15 cellular contexts compared by ENCODE assay signal in genomic region chr15:48370460-48370859, GRCh38. TPM values are rescaled to one million over a fixed set of nuclear protein-coding genes. Genes with fewer than 3 reads are reported as not detected.
DNase-seq lines count a peak whose midpoint lies in the region; ATAC-seq, FAIRE-seq and TF ChIP-seq lines count a peak whose summit lies in the region.
"Had no signal": no experiment of that assay in that cellular context is flagged by ENCODE, and none has a peak within 500 bp of the region (broad histone marks: within the 10 kb centered on the region; RNA-seq: fewer than 3 reads in every experiment).

No MANE protein-coding gene starts in this region.

- H3K27ac Mint-ChIP-seq in MCF 10A (ENCODE audit: low read depth, unreplicated experiment), result no peak overlapping the region
- H3K27ac Mint-ChIP-seq: activated naive CD8-positive, alpha-beta T cell treated with anti-CD3 and anti-CD28 coated beads, Interleukin-2, amount 50 U/mL, for 24 hours; immature natural killer cell; T-helper 17 cell had no signal

- intact Hi-C loops in MCF 10A (cut with micrococcal nuclease), result no loop called here
- intact Hi-C loops in breast epithelium (cut with DNase I; ENCODE audit: low total_unique reads), result loop anchor here (5.0 kb wide), 1 partner anchor 1588 kb away; no protein-coding TSS in a partner anchor

- DNase-seq in MCF 10A (ENCODE audit: unreplicated experiment), result peak; percentile 81
- no peak for DNase-seq in breast epithelium (ENCODE audit: low spot score in 2 of 2)
- DNase-seq in SW480 (ENCODE audit: low spot score), result peak; percentile 61
- DNase-seq in fibroblast of mammary gland (ENCODE audit: low read depth), result peak; percentile 97
- no peak for DNase-seq in Kasumi-1 (lab: John Stamatoyannopoulos, UW)
- no peak for DNase-seq in hepatic stellate cell (ENCODE audit: low spot score)
- no peak for DNase-seq in small intestine
- DNase-seq: activated CD4-positive, alpha-beta T cell treated with anti-CD3 and anti-CD28 coated beads for 48 hours; activated naive CD8-positive, alpha-beta T cell treated with anti-CD3 and anti-CD28 coated beads, Interleukin-2, amount 50 U/mL, for 24 hours; activated T-cell treated with anti-CD3 and anti-CD28 coated beads, Interleukin-2, amount 50 U/mL, for 1 hour; immature natural killer cell; occipital lobe; spleen; T-helper 17 cell had no signal

- H3K27me3 Mint-ChIP-seq in MCF 10A (ENCODE audit: insufficient read depth, unreplicated experiment), result no peaks in the 10 kb centered on the region

- no peak overlapping the region for H3K4me3 Mint-ChIP-seq in MCF 10A (ENCODE audit: unreplicated experiment)
- H3K4me3 Mint-ChIP-seq: activated naive CD8-positive, alpha-beta T cell treated with anti-CD3 and anti-CD28 coated beads, Interleukin-2, amount 50 U/mL, for 24 hours; immature natural killer cell; T-helper 17 cell had no signal

- no peak for ATAC-seq in HG03457 (IDR thresholded peaks at IDR 0.05; ENCODE audit: unreplicated experiment)
- ATAC-seq: activated naive CD8-positive, alpha-beta T cell treated with anti-CD3 and anti-CD28 coated beads, Interleukin-2, amount 50 U/mL, for 24 hours; T-helper 17 cell had no signal

- CTCF ChIA-PET in MCF 10A (lab: Yijun Ruan, JAX), result interaction anchor here (5.2 kb wide), 1 partner anchor 13 kb away, joined by 26 read pairs; no protein-coding TSS in a partner anchor

- TF ChIP-seq POLR2A in breast epithelium (IDR thresholded peaks at IDR 0.05), result no peak

- H3K27ac ChIP-seq in breast epithelium, result no peak overlapping the region
- H3K27ac ChIP-seq in small intestine (ENCODE audit: low read depth in 1 of 2, low read length in 1 of 2), result no peak overlapping the region
- H3K27ac ChIP-seq: spleen had no signal

- TF ChIP-seq CTCF in MCF 10A (IDR thresholded peaks at IDR 0.05; ENCODE audit: unreplicated experiment) (no peak), breast epithelium (IDR thresholded peaks at IDR 0.05) (no peak), fibroblast of mammary gland (conservative IDR thresholded peaks at IDR 0.05; ENCODE audit: control insufficient read depth, insufficient read depth, low read depth, low read length) (no peak)

- H3K36me3 ChIP-seq in breast epithelium, result no peaks in the 10 kb centered on the region
- no peaks in the 10 kb centered on the region for H3K36me3 ChIP-seq in small intestine (ENCODE audit: control insufficient read depth in 2 of 2, insufficient read depth in 2 of 2, low read length in 2 of 2)
- H3K36me3 ChIP-seq: spleen had no signal

- no TSS peak for BruUV-seq in MCF 10A (replicated peaks; lab: Mats Ljungman, UMichigan)

- H3K27me3 ChIP-seq in breast epithelium (no peaks in the 10 kb centered on the region), small intestine (ENCODE audit: control insufficient read depth in 2 of 2, insufficient read depth in 2 of 2, low read length in 2 of 2) (peaks cover 0 to 3% of the 10 kb centered on the region in 2 donors)

- H3K9me3 ChIP-seq in breast epithelium (no peaks in the 10 kb centered on the region), small intestine (ENCODE audit: control insufficient read depth, low read depth) (no peaks in the 10 kb centered on the region)
- H3K9me3 ChIP-seq: spleen had no signal

- no peaks in the 10 kb centered on the region for H3K9me3 Mint-ChIP-seq in MCF 10A (ENCODE audit: unreplicated experiment)
- H3K9me3 Mint-ChIP-seq: activated naive CD8-positive, alpha-beta T cell treated with anti-CD3 and anti-CD28 coated beads, Interleukin-2, amount 50 U/mL, for 24 hours; immature natural killer cell had no signal

- no peak for FAIRE-seq in small intestine (lab: Jason Lieb, UNC)

- H3K36me3 Mint-ChIP-seq in MCF 10A (ENCODE audit: insufficient read depth, unreplicated experiment), result no peaks in the 10 kb centered on the region
- H3K36me3 Mint-ChIP-seq: immature natural killer cell had no signal

- no peak overlapping the region for H3K4me3 ChIP-seq in breast epithelium
- H3K4me3 ChIP-seq in fibroblast of mammary gland (ENCODE audit: control insufficient read depth, low read depth, low read length), result no peak overlapping the region
- H3K4me3 ChIP-seq in small intestine (ENCODE audit: low read depth in 1 of 2, low read length in 2 of 2), result no peak overlapping the region
- H3K4me3 ChIP-seq: spleen had no signal

- peaks cover 18% of the 10 kb centered on the region for H3K4me1 Mint-ChIP-seq in MCF 10A (ENCODE audit: insufficient read depth, unreplicated experiment)
- H3K4me1 Mint-ChIP-seq: activated naive CD8-positive, alpha-beta T cell treated with anti-CD3 and anti-CD28 coated beads, Interleukin-2, amount 50 U/mL, for 24 hours; immature natural killer cell had no signal

- POLR2A ChIA-PET in MCF 10A (lab: Yijun Ruan, JAX), result interaction anchor here (0.6 to 1.1 kb wide), 3 partner anchors 12 to 196 kb away, joined by 3 read pairs; no protein-coding TSS in a partner anchor

- H3K4me1 ChIP-seq in breast epithelium, result no peaks in the 10 kb centered on the region
- H3K4me1 ChIP-seq in small intestine (ENCODE audit: control insufficient read depth in 2 of 2, insufficient read depth in 1 of 2, low read depth in 1 of 2, low read length in 1 of 2), result no peaks in the 10 kb centered on the region
- H3K4me1 ChIP-seq: spleen had no signal

- 74 to 78% (median 77%) methylated on average over 3 of the region's 3 CpGs for WGBS in small intestine, 3 donors

RNA-seq across cellular contexts. Expression of gene DUT, which starts 39.2 kb away (rescaled TPM):
- total RNA-seq in MCF 10A (2022) (54.0 and 81.1 TPM in 2 replicates), breast epithelium (100 to 1,000 TPM; 101 to 105 (median 105) TPM)
- polyA plus RNA-seq in small intestine, result 10 to 100 TPM; 12.7 to 98.0 (median 20.0) TPM

Comparison
In these comparisons a context has a peak if more than half of its experiments do, and no peak if none do; other contexts are left out.
1. DNase-seq: peak in MCF 10A (single experiment), SW480 (single experiment) and fibroblast of mammary gland (single experiment); none in breast epithelium (0 of 2), Kasumi-1 (0 of 2), hepatic stellate cell (single experiment) and small intestine (single experiment).